In genomic region chr4:8402181-8402597, GRCh38 we compare ENCODE assay signal across 21 cellular contexts. TPM values are rescaled to one million over a fixed set of nuclear protein-coding genes. Genes with fewer than 3 reads are reported as not detected.
DNase-seq lines count a peak whose midpoint lies in the region; ATAC-seq and TF ChIP-seq lines count a peak whose summit lies in the region.
"Had no signal": no experiment of that assay in that cellular context is flagged by ENCODE, and none has a peak within 500 bp of the region (broad histone marks: within the 10 kb centered on the region; RNA-seq: fewer than 3 reads in every experiment).

No MANE protein-coding gene starts in this region.

- no peak for TF ChIP-seq POLR2A in sigmoid colon (IDR thresholded peaks at IDR 0.05)

- DNase-seq in coronary artery (ENCODE audit: low spot score) (peak; percentile 85), right cardiac atrium (peak in 2 of 3 donors; percentile 76), sigmoid colon (peak; percentile 84), aorta (peak; percentile 81 to 90), progenitor cell of endocrine pancreas (ENCODE audit: low spot score, unreplicated experiment) (no peak)
- no peak for DNase-seq in stimulated activated CD4-positive, alpha-beta T cell treated with anti-CD3 and anti-CD28 coated beads, Interleukin-4, amount 100 ng/mL, for 24 hours
- DNase-seq: DMS 273 treated with DMSO at 0.1 percent for 48 hours; effector memory CD8-positive, alpha-beta T cell; IMR-90; left colon; NCI-H2029 treated with DMSO at 0.1 percent for 48 hours; NCI-H526; OCI-M1; SJCRH30; stimulated activated CD4-positive, alpha-beta T cell treated with anti-CD3 and anti-CD28 coated beads, Interleukin-12 subunit alpha, Interleukin-12 subunit beta, amount 100 ng/mL, for 4 hours; stimulated activated naive CD4-positive, alpha-beta T cell treated with Interleukin-2 at 50 U/mL for 16 hours had no signal

- H3K36me3 Mint-ChIP-seq in progenitor cell of endocrine pancreas (ENCODE audit: insufficient read depth), result peaks cover 20% of the 10 kb centered on the region

- TF ChIP-seq EP300 in sigmoid colon (IDR thresholded peaks at IDR 0.05), result peak in 1 of 4 donors; percentile 79

- H3K4me1 ChIP-seq in right cardiac atrium (ENCODE audit: control insufficient read depth, insufficient read depth, low read length) (peaks cover 4% of the 10 kb centered on the region), sigmoid colon (peaks cover 0 to 27% (median 23%) of the 10 kb centered on the region in 4 donors), aorta (ENCODE audit: control insufficient read depth in 1 of 2, insufficient read depth in 2 of 2, low read length in 2 of 2) (no peaks in the 10 kb centered on the region)

- H3K9me3 ChIP-seq in right cardiac atrium (ENCODE audit: control insufficient read depth, low read length) (no peaks in the 10 kb centered on the region), sigmoid colon (no peaks in the 10 kb centered on the region), aorta (ENCODE audit: control insufficient read depth, low read length) (no peaks in the 10 kb centered on the region)
- H3K9me3 ChIP-seq: SJCRH30 had no signal

- no peak for TF ChIP-seq CTCF in coronary artery (IDR thresholded peaks at IDR 0.05)
- no peak for TF ChIP-seq CTCF in sigmoid colon (IDR thresholded peaks at IDR 0.05)
- no peak for TF ChIP-seq CTCF in progenitor cell of endocrine pancreas (IDR thresholded peaks at IDR 0.05; ENCODE audit: unreplicated experiment)

- H3K36me3 ChIP-seq in sigmoid colon (peaks cover 12 to 62% (median 34%) of the 10 kb centered on the region in 4 donors), aorta (ENCODE audit: control insufficient read depth in 1 of 2, insufficient read depth in 2 of 2, low read length in 1 of 2) (peaks cover 0 to 2% of the 10 kb centered on the region in 2 donors)

- 47% methylated on average over 11 of the region's 11 CpGs for WGBS in right cardiac atrium
- WGBS in sigmoid colon, 2 donors, result 79 to 84% methylated on average over 11 of the region's 11 CpGs
- 4 to 12% methylated on average over 11 of the region's 11 CpGs for WGBS in aorta, 2 donors

- no peaks in the 10 kb centered on the region for H3K4me1 Mint-ChIP-seq in progenitor cell of endocrine pancreas (ENCODE audit: low read depth)
- H3K4me1 Mint-ChIP-seq: activated T-helper 17 cell treated with anti-CD3 and anti-CD28 coated beads, Interleukin-2, amount 50 U/mL, for 72 hours had no signal

- ATAC-seq in right cardiac atrium (peak; percentile 50 to 66), aorta (ENCODE audit: low FRiP score) (peak; percentile 80), GM19452 (IDR thresholded peaks at IDR 0.05; ENCODE audit: unreplicated experiment) (no peak)
- ATAC-seq: activated CD4-positive, CD25-positive, alpha-beta regulatory T cell treated with anti-CD3 and anti-CD28 coated beads, Interleukin-2, amount 50 U/mL, for 24 hours; activated T-helper 17 cell treated with anti-CD3 and anti-CD28 coated beads, Interleukin-2, amount 50 U/mL, for 72 hours; effector memory CD8-positive, alpha-beta T cell; GM23338; left colon had no signal

- H3K27me3 ChIP-seq in right cardiac atrium (ENCODE audit: control insufficient read depth, insufficient read depth) (no peaks in the 10 kb centered on the region), sigmoid colon (no peaks in the 10 kb centered on the region), aorta (ENCODE audit: control insufficient read depth in 1 of 2, insufficient read depth in 2 of 2, low read length in 1 of 2) (no peaks in the 10 kb centered on the region)
- H3K27me3 ChIP-seq: SJCRH30 had no signal

- no peak overlapping the region for H3K4me3 Mint-ChIP-seq in progenitor cell of endocrine pancreas (ENCODE audit: low read depth)
- H3K4me3 Mint-ChIP-seq: activated T-helper 17 cell treated with anti-CD3 and anti-CD28 coated beads, Interleukin-2, amount 50 U/mL, for 72 hours; effector memory CD8-positive, alpha-beta T cell; GM23338; T-helper 2 cell treated with Interferon-gamma antibody and Interleukin-4, amounts not matched to agents 5 μg/mL and 100 μg/mL, for 36 hours had no signal

- H3K4me3 ChIP-seq in coronary artery (peak overlapping the region; percentile 18), right cardiac atrium (ENCODE audit: low read length) (no peak overlapping the region), sigmoid colon (no peak overlapping the region), aorta (ENCODE audit: low read length in 2 of 2) (no peak overlapping the region)
- H3K4me3 ChIP-seq: GM23338, SJCRH30 had no signal

- H3K9me3 Mint-ChIP-seq in progenitor cell of endocrine pancreas (ENCODE audit: low read depth), result peaks cover 7% of the 10 kb centered on the region
- H3K9me3 Mint-ChIP-seq: activated T-helper 17 cell treated with anti-CD3 and anti-CD28 coated beads, Interleukin-2, amount 50 U/mL, for 72 hours; effector memory CD8-positive, alpha-beta T cell; T-helper 2 cell treated with Interferon-gamma antibody and Interleukin-4, amounts not matched to agents 5 μg/mL and 100 μg/mL, for 36 hours had no signal

- intact Hi-C loops in right cardiac atrium (cut with DNase I), result loop anchor here in 3 of 4 donors (2.0 to 10.0 kb wide), 5 partner anchors 125 to 160 kb away; no protein-coding TSS in a partner anchor
- intact Hi-C loops in sigmoid colon (cut with DNase I), result loop anchor here (2.0 to 10.0 kb wide), 3 partner anchors 127 to 247 kb away; partner anchors contain the start of gene ABLIM2
- intact Hi-C loops in aorta (cut with DNase I), result loop anchor here in 1 of 2 donors (2.0 to 5.0 kb wide), 3 partner anchors 127 to 225 kb away; no protein-coding TSS in a partner anchor

- no peaks in the 10 kb centered on the region for H3K27me3 Mint-ChIP-seq in progenitor cell of endocrine pancreas
- H3K27me3 Mint-ChIP-seq: activated T-helper 17 cell treated with anti-CD3 and anti-CD28 coated beads, Interleukin-2, amount 50 U/mL, for 72 hours; effector memory CD8-positive, alpha-beta T cell had no signal

- no peak overlapping the region for H3K27ac Mint-ChIP-seq in progenitor cell of endocrine pancreas
- H3K27ac Mint-ChIP-seq: T-helper 2 cell treated with Interferon-gamma antibody and Interleukin-4, amounts not matched to agents 5 μg/mL and 100 μg/mL, for 36 hours had no signal

- H3K27ac ChIP-seq in coronary artery (peak overlapping the region; percentile 67 to 94), right cardiac atrium (ENCODE audit: low read length) (peak overlapping the region; percentile 34), sigmoid colon (peak overlapping the region; percentile 75 to 90 (median 80)), aorta (ENCODE audit: low read depth in 1 of 2, low read length in 2 of 2) (peak overlapping the region; percentile 8 to 29)
- H3K27ac ChIP-seq: SJCRH30 had no signal

RNA-seq across cellular contexts. Expression of gene ACOX3, which starts 38.3 kb away (rescaled TPM):
- total RNA-seq in right cardiac atrium (10 to 100 TPM; 52.9 to 94.8 (median 55.1) TPM), sigmoid colon (10 to 100 TPM; 24.8 to 51.0 (median 29.4) TPM), aorta (10 to 100 TPM; 37.6 to 43.7 TPM), progenitor cell of endocrine pancreas (22.6 and 25.3 TPM in 2 replicates)
- polyA plus RNA-seq in right cardiac atrium (25.7 TPM), sigmoid colon (10 to 100 TPM in 2 of 3 donors, 1 to 10 TPM in 1; 8.4 to 18.0 (median 16.9) TPM), aorta (10 to 100 TPM; 26.3 to 33.6 TPM)

RNA-seq across cellular contexts. Expression of gene TRMT44, which starts 38.4 kb away (rescaled TPM):
- total RNA-seq in right cardiac atrium (10 to 100 TPM; 10.2 to 12.9 (median 12.5) TPM), sigmoid colon (10 to 100 TPM; 14.2 to 29.1 (median 17.0) TPM), aorta (10 to 100 TPM; 18.1 to 23.1 TPM), progenitor cell of endocrine pancreas (29.1 and 31.0 TPM in 2 replicates)
- polyA plus RNA-seq in right cardiac atrium (7.6 TPM), sigmoid colon (1 to 10 TPM; 2.1 to 7.0 (median 5.4) TPM), aorta (10 to 100 TPM in 1 of 2 donors, 1 to 10 TPM in 1; 6.1 to 10.3 TPM)

Comparison
In these comparisons a context has a peak if more than half of its experiments do, and no peak if none do; other contexts are left out.
1. DNase-seq: peak in coronary artery (single experiment), right cardiac atrium (2 of 3), sigmoid colon (single experiment) and aorta (2 of 2); none in progenitor cell of endocrine pancreas (single experiment) and stimulated activated CD4-positive, alpha-beta T cell treated with anti-CD3 and anti-CD28 coated beads, Interleukin-4, amount 100 ng/mL, for 24 hours (single experiment).
2. H3K27ac ChIP-seq: peak in every context shown above with its lines; median percentile 80 in coronary artery; 80 in sigmoid colon; 34 in right cardiac atrium; 18 in aorta.